13 cellular contexts compared by ENCODE assay signal in the genomic region with DNA sequence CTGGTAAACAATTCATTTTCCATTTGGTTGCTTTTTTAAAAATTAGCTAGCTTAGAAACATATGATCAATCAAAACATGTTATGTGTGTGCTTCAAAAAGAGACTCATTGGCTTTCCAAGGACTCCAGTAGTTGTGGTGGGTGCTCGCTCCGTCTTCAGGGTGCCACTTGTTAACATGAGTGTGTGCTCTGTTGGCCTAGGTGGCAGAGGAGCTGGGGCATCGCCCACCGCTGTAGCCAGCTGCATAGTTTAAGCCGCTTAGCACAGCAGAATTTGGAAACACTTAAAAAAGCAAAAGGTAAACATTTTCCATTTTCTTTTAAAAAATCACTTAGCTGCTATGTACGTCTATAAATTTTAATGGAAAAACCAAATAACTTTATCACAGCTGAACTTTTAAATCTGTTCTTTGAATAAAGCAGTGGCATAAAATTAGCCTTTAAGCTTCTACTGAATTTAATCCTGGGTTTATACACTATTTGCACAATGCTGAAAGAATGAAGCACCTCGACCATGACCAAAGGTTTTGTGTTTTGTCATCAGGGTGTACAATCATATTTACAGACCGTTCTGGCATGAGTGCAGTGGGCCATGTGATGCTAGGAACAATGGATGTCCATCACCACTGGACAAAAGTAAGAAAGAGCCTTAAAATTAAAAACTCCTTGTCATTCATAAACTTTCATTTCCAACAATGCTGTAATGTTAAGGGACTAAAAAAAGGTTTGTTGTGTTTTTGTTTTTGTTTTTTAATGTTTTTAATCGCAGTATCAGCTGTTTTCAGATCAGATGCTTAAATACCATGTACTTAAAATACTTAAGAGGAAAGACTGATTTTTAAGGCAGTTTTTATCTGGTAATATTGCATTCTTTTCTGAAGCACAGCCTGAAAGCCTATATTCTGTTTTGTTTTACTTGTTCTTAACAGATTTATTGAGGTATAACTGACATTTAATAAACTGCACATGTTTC.
"Had no signal": no experiment of that assay in that cellular context is flagged by ENCODE, and none has a peak within 500 bp of the region (broad histone marks: within the 10 kb centered on the region; RNA-seq: fewer than 3 reads in every experiment).

No MANE protein-coding gene starts in this region.

- DNase-seq: activated CD4-positive, alpha-beta T cell treated with anti-CD3 and anti-CD28 coated beads, Interleukin-2, amount 50 U/mL, for 1 hour; activated naive CD4-positive, alpha-beta T cell; activated naive CD8-positive, alpha-beta T cell treated with anti-CD3 and anti-CD28 coated beads, Interleukin-2, amount 10 ng/mL, durations not matched to agents 7 days and 5 days; central memory CD4-positive, alpha-beta T cell; colonic mucosa; mammary epithelial cell; naive B cell; sigmoid colon; spleen; stimulated activated CD4-positive, alpha-beta T cell treated with anti-CD3 and anti-CD28 coated beads, Interleukin-1b, Interleukin-23, amount 100 ng/mL, for 48 hours; upper lobe of right lung had no signal

- ATAC-seq: activated CD4-positive, CD25-positive, alpha-beta regulatory T cell treated with anti-CD3 and anti-CD28 coated beads, Interleukin-2, amount 50 U/mL, for 24 hours; upper lobe of right lung had no signal

- H3K27ac ChIP-seq: colonic mucosa, sigmoid colon, spleen, thoracic aorta, upper lobe of right lung had no signal
